17 cellular contexts compared by ENCODE assay signal in genomic region chr14:77051101-77051500, GRCh38. TPM values are rescaled to one million over a fixed set of nuclear protein-coding genes. Genes with fewer than 3 reads are reported as not detected.
DNase-seq lines count a peak whose midpoint lies in the region; ATAC-seq and TF ChIP-seq lines count a peak whose summit lies in the region.
"Had no signal": no experiment of that assay in that cellular context is flagged by ENCODE, and none has a peak within 500 bp of the region (broad histone marks: within the 10 kb centered on the region; RNA-seq: fewer than 3 reads in every experiment).

No MANE protein-coding gene starts in this region.

- no peak overlapping the region for H3K4me3 Mint-ChIP-seq in mesothelial cell of epicardium
- H3K4me3 Mint-ChIP-seq: central memory CD8-positive, alpha-beta T cell; stimulated activated naive CD8-positive, alpha-beta T cell treated with anti-CD3 and anti-CD28 coated beads, Interleukin-15, amount 100 ng/mL, for 72 hours; WTC11 had no signal

- H3K27me3 ChIP-seq in Panc1 (ENCODE audit: control insufficient read depth, insufficient read depth, low read length) (no peaks in the 10 kb centered on the region), gastroesophageal sphincter (no peaks in the 10 kb centered on the region), stomach (no peaks in the 10 kb centered on the region)
- H3K27me3 ChIP-seq in effector memory CD4-positive, alpha-beta T cell (replicated peaks; ENCODE audit: control insufficient read depth, insufficient read depth, low read length, poor library complexity, severe bottlenecking): no peaks in the 10 kb centered on the region

- BruUV-seq in Panc1 (replicated peaks; lab: Mats Ljungman, UMichigan): no TSS peak

- no peaks in the 10 kb centered on the region for H3K9me3 Mint-ChIP-seq in mesothelial cell of epicardium
- H3K9me3 Mint-ChIP-seq: central memory CD8-positive, alpha-beta T cell; stimulated activated naive CD8-positive, alpha-beta T cell treated with anti-CD3 and anti-CD28 coated beads, Interleukin-15, amount 100 ng/mL, for 72 hours had no signal

- WGBS in gastroesophageal sphincter (ENCODE audit: low coverage in 1 of 2), 2 donors: 65% methylated on average over 2 of the region's 11 CpGs; no CpG with 5 or more reads in 1 of the 2 donors
- WGBS in stomach, 5 donors: 30 to 43% (median 32%) methylated on average over 8 to 11 of the region's 11 CpGs

- POLR2A ChIA-PET in Panc1 (lab: Charles Lee): no interaction called here

- no peak for TF ChIP-seq EP300 in gastroesophageal sphincter (IDR thresholded peaks at IDR 0.05)
- no peak for TF ChIP-seq EP300 in stomach (IDR thresholded peaks at IDR 0.05)

- TF ChIP-seq POLR2A in gastroesophageal sphincter (IDR thresholded peaks at IDR 0.05): no peak
- TF ChIP-seq POLR2A in stomach (IDR thresholded peaks at IDR 0.05): no peak

- ATAC-seq in Panc1: 0 out of 2 replicates have a peak, but pooled peaks have one; percentile 44
- ATAC-seq in gastroesophageal sphincter: peak; percentile 55
- ATAC-seq: stimulated activated naive CD8-positive, alpha-beta T cell treated with anti-CD3 and anti-CD28 coated beads, Interleukin-15, amount 100 ng/mL, for 72 hours; WTC11 had no signal

- peaks cover 3% of the 10 kb centered on the region for H3K36me3 Mint-ChIP-seq in mesothelial cell of epicardium

- H3K4me1 Mint-ChIP-seq in mesothelial cell of epicardium: peaks cover 31% of the 10 kb centered on the region

- H3K4me1 ChIP-seq in Panc1 (ENCODE audit: control insufficient read depth, insufficient read depth, low read length) (peaks cover 29% of the 10 kb centered on the region), gastroesophageal sphincter (peaks cover 0 to 44% (median 12%) of the 10 kb centered on the region in 3 donors), stomach (peaks cover 24 to 41% (median 28%) of the 10 kb centered on the region in 4 donors)
- H3K4me1 ChIP-seq in effector memory CD4-positive, alpha-beta T cell (ENCODE audit: control insufficient read depth, insufficient read depth, low read length, poor library complexity, severe bottlenecking): peaks cover 22% of the 10 kb centered on the region

- CTCF ChIA-PET in Panc1 (lab: Charles Lee): interaction anchor here (0.7 kb wide), 1 partner anchor 103 kb away, joined by 9 read pairs; no protein-coding TSS in a partner anchor

- H3K27ac ChIP-seq in Panc1 (ENCODE audit: low read length) (peak overlapping the region; percentile 89), gastroesophageal sphincter (peak overlapping the region in 3 of 4 donors; percentile 68 to 77 (median 75)), stomach (peak overlapping the region; percentile 19 to 80 (median 65))
- H3K27ac ChIP-seq in effector memory CD4-positive, alpha-beta T cell (ENCODE audit: insufficient read depth, low read length, poor library complexity, severe bottlenecking): no peak overlapping the region
- H3K27ac ChIP-seq: C4-2B had no signal

- intact Hi-C loops in Panc1 (cut with micrococcal nuclease; ENCODE audit: unreplicated experiment): no loop called here
- intact Hi-C loops in stomach (cut with DNase I; ENCODE audit: low total_unique reads): loop anchor here (5.0 kb wide), 1 partner anchor 139 kb away; no protein-coding TSS in a partner anchor

- TF ChIP-seq CTCF in Panc1 (IDR thresholded peaks at IDR 0.05) (no peak), gastroesophageal sphincter (IDR thresholded peaks at IDR 0.05) (no peak), mesothelial cell of epicardium (IDR thresholded peaks at IDR 0.05; ENCODE audit: unreplicated experiment) (no peak), stomach (IDR thresholded peaks at IDR 0.05) (no peak), GM20000 (IDR thresholded peaks at IDR 0.05; ENCODE audit: extremely low read depth, missing control alignments) (no peak)

- H3K36me3 ChIP-seq in Panc1 (ENCODE audit: control insufficient read depth, insufficient read depth, low read length) (no peaks in the 10 kb centered on the region), gastroesophageal sphincter (no peaks in the 10 kb centered on the region), stomach (no peaks in the 10 kb centered on the region)
- H3K36me3 ChIP-seq in effector memory CD4-positive, alpha-beta T cell (ENCODE audit: control insufficient read depth, insufficient read depth, low read length): no peaks in the 10 kb centered on the region

- peak overlapping the region; percentile 73 for H3K27ac Mint-ChIP-seq in mesothelial cell of epicardium

- DNase-seq in Panc1 (ENCODE audit: low read depth, low spot score) (no peak), mesothelial cell of epicardium (ENCODE audit: low spot score in 2 of 2, unreplicated experiment in 2 of 2) (no peak), stomach (peak; percentile 60), activated gamma-delta T cell treated with Interleukin-2 at 50 U/mL for 16 hours (no peak), NCI-H187 (lab: John Stamatoyannopoulos, UW) (no peak), GM20000 (ENCODE audit: low spot score) (no peak)
- no peak for DNase-seq in effector memory CD4-positive, alpha-beta T cell
- DNase-seq: foreskin melanocyte; GOT3; KG1; midbrain; NCI-H2171 treated with DMSO at 0.1 percent for 48 hours; stimulated activated naive CD8-positive, alpha-beta T cell treated with anti-CD3 and anti-CD28 coated beads, Interleukin-15, amount 100 ng/mL, for 72 hours had no signal

- no peaks in the 10 kb centered on the region for H3K27me3 Mint-ChIP-seq in mesothelial cell of epicardium (ENCODE audit: low read depth)
- H3K27me3 Mint-ChIP-seq: central memory CD8-positive, alpha-beta T cell; stimulated activated naive CD8-positive, alpha-beta T cell treated with anti-CD3 and anti-CD28 coated beads, Interleukin-15, amount 100 ng/mL, for 72 hours had no signal

- no peaks in the 10 kb centered on the region; the same call in 1 of the 2 replicates for H3K9me3 ChIP-seq in Panc1 (ENCODE audit: control insufficient read depth, insufficient read depth, low read depth, low read length)
- H3K9me3 ChIP-seq in gastroesophageal sphincter: peaks cover 0 to 9% (median 0%) of the 10 kb centered on the region in 3 donors
- peaks cover 0 to 4% (median 2%) of the 10 kb centered on the region in 4 donors for H3K9me3 ChIP-seq in stomach
- peaks cover under 1% of the 10 kb centered on the region for H3K9me3 ChIP-seq in effector memory CD4-positive, alpha-beta T cell (ENCODE audit: control insufficient read depth, low read length)

- in situ Hi-C loops in Panc1 (cut with HindIII; ENCODE audit: low pct_unique_long_range_greater_than_20kb, low sequenced_read_pairs): no loop called here

- no peak overlapping the region for H3K4me3 ChIP-seq in Panc1 (ENCODE audit: low read depth in 2 of 2, low read length in 2 of 2)
- no peak overlapping the region for H3K4me3 ChIP-seq in gastroesophageal sphincter
- H3K4me3 ChIP-seq in stomach: no peak overlapping the region
- H3K4me3 ChIP-seq in effector memory CD4-positive, alpha-beta T cell (ENCODE audit: insufficient read depth, low read depth, low read length, poor library complexity, severe bottlenecking): no peak overlapping the region

RNA-seq across cellular contexts. Expression of gene IRF2BPL, which starts 22.6 kb away (rescaled TPM):
- 83.3 TPM for total RNA-seq in Panc1 (2021; ENCODE audit: unreplicated experiment)
- polyA plus RNA-seq in Panc1 (2012; ENCODE audit: insufficient read length): 118 TPM
- total RNA-seq in gastroesophageal sphincter: 10 to 100 TPM; 53.7 to 75.6 (median 59.9) TPM
- total RNA-seq in mesothelial cell of epicardium: 126 to 131 TPM (median 128 TPM) in 3 replicates
- total RNA-seq in stomach: 10 to 100 TPM in 4 of 5 donors, 1 to 10 TPM in 1; 5.3 to 43.6 (median 28.4) TPM
- 10 to 100 TPM in 2 of 3 donors, 1 to 10 TPM in 1; 8.5 to 17.7 (median 10.5) TPM for polyA plus RNA-seq in stomach

RNA-seq across cellular contexts. Expression of gene CIPC, which starts 47.0 kb away (rescaled TPM):
- 20.3 TPM for total RNA-seq in Panc1 (2021; ENCODE audit: unreplicated experiment)
- 9.4 TPM for polyA plus RNA-seq in Panc1 (2012; ENCODE audit: insufficient read length)
- total RNA-seq in gastroesophageal sphincter: 10 to 100 TPM; 49.0 to 74.1 (median 60.4) TPM
- 21.9 to 22.9 TPM (median 22.4 TPM) in 3 replicates for total RNA-seq in mesothelial cell of epicardium
- total RNA-seq in stomach: 10 to 100 TPM; 12.7 to 81.1 (median 32.2) TPM
- 10 to 100 TPM in 1 of 3 donors, 1 to 10 TPM in 2; 6.0 to 10.6 (median 6.1) TPM for polyA plus RNA-seq in stomach
